ENCODE assay signal across 7 cellular contexts in the genomic region with DNA sequence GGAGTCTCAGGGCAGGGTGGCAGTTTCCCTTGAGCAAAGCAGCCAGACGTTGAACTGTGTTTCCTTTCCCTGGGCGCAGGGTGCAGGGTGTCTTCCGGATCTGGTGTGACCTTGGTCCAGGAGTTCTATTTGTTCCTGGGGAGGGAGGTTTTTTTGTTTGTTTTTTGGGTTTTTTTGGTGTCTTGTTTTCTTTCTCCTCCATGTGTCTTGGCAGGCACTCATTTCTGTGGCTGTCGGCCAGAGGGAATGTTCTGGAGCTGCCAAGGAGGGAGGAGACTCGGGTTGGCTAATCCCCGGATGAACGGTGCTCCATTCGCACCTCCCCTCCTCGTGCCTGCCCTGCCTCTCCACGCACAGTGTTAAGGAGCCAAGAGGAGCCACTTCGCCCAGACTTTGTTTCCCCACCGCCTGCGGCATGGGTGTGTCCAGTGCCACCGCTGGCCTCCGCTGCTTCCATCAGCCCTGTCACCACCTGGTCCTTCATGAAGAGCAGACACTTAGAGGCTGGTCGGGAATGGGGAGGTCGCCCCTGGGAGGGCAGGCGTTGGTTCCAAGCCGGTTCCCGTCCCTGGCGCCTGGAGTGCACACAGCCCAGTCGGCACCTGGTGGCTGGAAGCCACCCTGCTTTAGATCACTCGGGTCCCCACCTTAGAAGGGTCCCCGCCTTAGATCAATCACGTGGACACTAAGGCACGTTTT. TPM values are rescaled to one million over a fixed set of nuclear protein-coding genes. Genes with fewer than 3 reads are reported as not detected.
DNase-seq lines count a peak whose midpoint lies in the region; ATAC-seq and TF ChIP-seq lines count a peak whose summit lies in the region.

No MANE protein-coding gene starts in this region.

- TF ChIP-seq CTCF in thyroid gland (IDR thresholded peaks at IDR 0.05): no peak

- H3K27ac ChIP-seq in thyroid gland: peak overlapping the region; percentile 92 to 100 (median 96)

- ATAC-seq in effector memory CD8-positive, alpha-beta T cell (replicated peaks): no peak
- no peak for ATAC-seq in memory B cell (ENCODE audit: low read depth)
- ATAC-seq in GM18498 (IDR thresholded peaks at IDR 0.05; ENCODE audit: unreplicated experiment): no peak
- no peak for ATAC-seq in HG03108 (IDR thresholded peaks at IDR 0.05; ENCODE audit: unreplicated experiment)

- H3K36me3 Mint-ChIP-seq in effector memory CD8-positive, alpha-beta T cell (ENCODE audit: insufficient read depth): peaks cover 54% of the 10 kb centered on the region
- peaks cover 19% of the 10 kb centered on the region for H3K36me3 Mint-ChIP-seq in memory B cell

- DNase-seq in NCI-H446 (lab: John Stamatoyannopoulos, UW): peak; percentile 37 to 74
- DNase-seq in effector memory CD8-positive, alpha-beta T cell: no peak
- DNase-seq in memory B cell (ENCODE audit: low spot score in 2 of 2): no peak
- DNase-seq in thyroid gland: peak; percentile 94 to 97
- DNase-seq in CD1c-positive myeloid dendritic cell (ENCODE audit: extremely low spot score): no peak

- WGBS in thyroid gland, 2 donors: 39 to 41% methylated on average over 26 of the region's 26 CpGs

- H3K27me3 Mint-ChIP-seq in effector memory CD8-positive, alpha-beta T cell: no peaks in the 10 kb centered on the region
- no peaks in the 10 kb centered on the region for H3K27me3 Mint-ChIP-seq in memory B cell

- no peaks in the 10 kb centered on the region for H3K9me3 ChIP-seq in thyroid gland

- H3K4me1 Mint-ChIP-seq in effector memory CD8-positive, alpha-beta T cell (ENCODE audit: low read depth in 2 of 2): peaks cover 15% of the 10 kb centered on the region in 2 donors
- peaks cover 8% of the 10 kb centered on the region for H3K4me1 Mint-ChIP-seq in memory B cell

- peaks cover 0 to 2% of the 10 kb centered on the region in 2 donors for H3K36me3 ChIP-seq in thyroid gland

- no peak overlapping the region for H3K4me3 ChIP-seq in thyroid gland (replicated peaks in 1 of 3)

- H3K27ac Mint-ChIP-seq in effector memory CD8-positive, alpha-beta T cell: peak overlapping the region; percentile 10 to 62
- peak overlapping the region; percentile 47 for H3K27ac Mint-ChIP-seq in memory B cell

- H3K9me3 Mint-ChIP-seq in effector memory CD8-positive, alpha-beta T cell: no peaks in the 10 kb centered on the region
- no peaks in the 10 kb centered on the region for H3K9me3 Mint-ChIP-seq in memory B cell

- intact Hi-C loops in thyroid gland (cut with DNase I): no loop called here

- no peak overlapping the region for H3K4me3 Mint-ChIP-seq in effector memory CD8-positive, alpha-beta T cell
- no peak overlapping the region for H3K4me3 Mint-ChIP-seq in memory B cell

- peaks cover 73 to 97% of the 10 kb centered on the region in 2 donors for H3K4me1 ChIP-seq in thyroid gland

- TF ChIP-seq POLR2A in thyroid gland (IDR thresholded peaks at IDR 0.05): peak in 1 of 2 donors; percentile 78

- no peaks in the 10 kb centered on the region for H3K27me3 ChIP-seq in thyroid gland

RNA-seq across cellular contexts. Expression of a gene that starts 3.5 kb away (rescaled TPM):
- 10 to 100 TPM; 10.1 to 65.3 (median 39.4) TPM for total RNA-seq in thyroid gland

RNA-seq across cellular contexts. Expression of a gene that starts 30.1 kb away (rescaled TPM):
- total RNA-seq in thyroid gland: 10 to 100 TPM; 21.1 to 25.2 (median 22.2) TPM

RNA-seq across cellular contexts. Expression of a gene that starts 30.2 kb away (rescaled TPM):
- total RNA-seq in thyroid gland: 10 to 100 TPM; 27.1 to 78.2 (median 35.8) TPM

RNA-seq across cellular contexts. Expression of a gene that starts 35.4 kb away (rescaled TPM):
- total RNA-seq in thyroid gland: 10 to 100 TPM; 56.3 to 65.6 (median 61.5) TPM

RNA-seq across cellular contexts. Expression of a gene that starts 35.5 kb away (rescaled TPM):
- total RNA-seq in thyroid gland: 10 to 100 TPM in 3 of 4 donors, 1 to 10 TPM in 1; 5.8 to 12.6 (median 12.3) TPM

Comparison
In these comparisons a context has a peak if more than half of its experiments do, and no peak if none do; other contexts are left out.
1. DNase-seq: peak in NCI-H446 (2 of 2) and thyroid gland (2 of 2); none in effector memory CD8-positive, alpha-beta T cell (0 of 3), memory B cell (0 of 2) and CD1c-positive myeloid dendritic cell (single experiment).